ENCODE assay signal across 7 cellular contexts in genomic region chr14:33950320-33951182, GRCh38. TPM values are rescaled to one million over a fixed set of nuclear protein-coding genes. Genes with fewer than 3 reads are reported as not detected.
DNase-seq lines count a peak whose midpoint lies in the region; ATAC-seq, FAIRE-seq and TF ChIP-seq lines count a peak whose summit lies in the region.

EGLN3 (minus strand) TSS chr14:33951074; CDS start chr14:33950752, 322 bp downstream.

- H3K27ac ChIP-seq in WERI-Rb-1 (no peak within 1 kb of the TSS), kidney (ENCODE audit: low read depth in 2 of 2, low read length in 2 of 2) (peak within 1 kb of the TSS; percentile 5 to 33)

- intact Hi-C loops in kidney (cut with DNase I) = no loop called here

- H3K36me3 ChIP-seq in WERI-Rb-1 (no peaks in the 10 kb centered on the region), kidney (ENCODE audit: control insufficient read depth in 1 of 2, insufficient read depth in 2 of 2, low read length in 2 of 2) (no peaks in the 10 kb centered on the region)

- no peaks in the 10 kb centered on the region for H3K9me3 ChIP-seq in WERI-Rb-1 (ENCODE audit: severe bottlenecking)
- H3K9me3 ChIP-seq in kidney (ENCODE audit: control insufficient read depth in 1 of 2, low read length in 2 of 2) = no peaks in the 10 kb centered on the region

- peak within 1 kb of the TSS; percentile 29 to 44 for H3K9ac ChIP-seq in kidney (ENCODE audit: low read length in 2 of 2)

- TF ChIP-seq CTCF in WERI-Rb-1 (IDR thresholded peaks at IDR 0.05; ENCODE audit: low read depth, low read length) = no peak
- TF ChIP-seq CTCF in kidney (IDR thresholded peaks at IDR 0.05; ENCODE audit: borderline replicate concordance, extremely low read depth, insufficient read depth) = no peak

- H3K27me3 ChIP-seq in WERI-Rb-1 (ENCODE audit: insufficient read depth, low read depth, severe bottlenecking) = no peaks in the 10 kb centered on the region

- peak within 1 kb of the TSS; percentile 67 for H3K4me3 ChIP-seq in WERI-Rb-1 (ENCODE audit: low read depth, low read length)
- peak within 1 kb of the TSS; percentile 72 to 76 for H3K4me3 ChIP-seq in kidney (ENCODE audit: low read length in 2 of 2)

- peak; percentile 96 for ATAC-seq in GM18498 (IDR thresholded peaks at IDR 0.05; ENCODE audit: unreplicated experiment)
- ATAC-seq in HG02623 (IDR thresholded peaks at IDR 0.05; ENCODE audit: unreplicated experiment) = peak; percentile 92

- no peak for FAIRE-seq in kidney (lab: Jason Lieb, UNC)

- DNase-seq in NCI-H187 (lab: John Stamatoyannopoulos, UW) = peak; percentile 79 to 87
- DNase-seq in WERI-Rb-1 = peak; percentile 90
- DNase-seq in cerebellar cortex (ENCODE audit: low spot score) = peak; percentile 66
- DNase-seq in kidney = peak; percentile 95
- DNase-seq in stimulated activated CD4-positive, alpha-beta T cell treated with anti-CD3 and anti-CD28 coated beads, Interleukin-12 subunit alpha, Interleukin-12 subunit beta, amount 100 ng/mL, for 4 hours = peak; percentile 46

- H3K4me1 ChIP-seq in kidney (ENCODE audit: control insufficient read depth in 1 of 2, insufficient read depth in 1 of 2, low read depth in 1 of 2, low read length in 2 of 2) = peaks cover 4 to 8% of the 10 kb centered on the region in 2 donors

RNA-seq across cellular contexts. Expression of gene EGLN3, which starts in this region (rescaled TPM):
- total RNA-seq in kidney = 22.5 TPM
- 19.6 TPM for polyA plus RNA-seq in kidney (ENCODE audit: insufficient read depth, low read depth, low replicate concordance)
